ENCODE assay signal across 13 cellular contexts in genomic region chr9:89529243-89530030, GRCh38. TPM values are rescaled to one million over a fixed set of nuclear protein-coding genes. Genes with fewer than 3 reads are reported as not detected.
DNase-seq lines count a peak whose midpoint lies in the region; ATAC-seq and TF ChIP-seq lines count a peak whose summit lies in the region.
"Had no signal": no experiment of that assay in that cellular context is flagged by ENCODE, and none has a peak within 500 bp of the region (broad histone marks: within the 10 kb centered on the region; RNA-seq: fewer than 3 reads in every experiment).

No MANE protein-coding gene starts in this region.

- intact Hi-C loops in naive thymus-derived CD4-positive, alpha-beta T cell (cut with micrococcal nuclease), result no loop called here

- no peaks in the 10 kb centered on the region for H3K36me3 ChIP-seq in CD8-positive, alpha-beta memory T cell (ENCODE audit: insufficient read depth, low read length)
- H3K36me3 ChIP-seq in naive thymus-derived CD4-positive, alpha-beta T cell (ENCODE audit: control insufficient read depth in 2 of 3, insufficient read depth in 3 of 3, low read length in 3 of 3), result no peaks in the 10 kb centered on the region

- POLR2A ChIA-PET in CD8-positive, alpha-beta memory T cell (lab: Charles Lee), result interaction anchor here (0.5 to 1.5 kb wide), 3 partner anchors 27 to 107 kb away, joined by 3 to 4 read pairs (median 4); no protein-coding TSS in a partner anchor
- POLR2A ChIA-PET in naive thymus-derived CD4-positive, alpha-beta T cell (lab: Charles Lee), result interaction anchor here (0.7 to 13.1 kb wide), 12 partner anchors 7 to 211 kb away, joined by 3 to 139 read pairs (median 9); partner anchors contain the start of gene SECISBP2

- peak overlapping the region; percentile 15 to 81 (median 76) for H3K27ac Mint-ChIP-seq in CD8-positive, alpha-beta memory T cell
- peak overlapping the region in 1 of 2 donors; percentile 10 for H3K27ac Mint-ChIP-seq in activated naive CD4-positive, alpha-beta T cell treated with anti-CD3 and anti-CD28 coated beads, Interleukin-2, amount 50 U/mL, for 72 hours
- H3K27ac Mint-ChIP-seq in naive thymus-derived CD4-positive, alpha-beta T cell, result peak overlapping the region; percentile 82 to 100 (median 96)
- H3K27ac Mint-ChIP-seq: memory B cell had no signal

- peak; percentile 35 to 45 for ATAC-seq in activated naive CD4-positive, alpha-beta T cell treated with anti-CD3 and anti-CD28 coated beads, Interleukin-2, amount 50 U/mL, for 72 hours
- ATAC-seq in naive thymus-derived CD4-positive, alpha-beta T cell, result peak; percentile 75
- ATAC-seq in esophagus mucosa (no peak), GM19035 (IDR thresholded peaks at IDR 0.05; ENCODE audit: unreplicated experiment) (no peak)

- H3K27ac ChIP-seq in CD8-positive, alpha-beta memory T cell (ENCODE audit: low read depth, low read length), result no peak overlapping the region
- H3K27ac ChIP-seq in naive thymus-derived CD4-positive, alpha-beta T cell (ENCODE audit: low read depth, low read length), result peak overlapping the region; percentile 50

- H3K9me3 Mint-ChIP-seq in CD8-positive, alpha-beta memory T cell, result no peaks in the 10 kb centered on the region
- H3K9me3 Mint-ChIP-seq in activated naive CD4-positive, alpha-beta T cell treated with anti-CD3 and anti-CD28 coated beads, Interleukin-2, amount 50 U/mL, for 72 hours, result peaks cover 0 to 16% of the 10 kb centered on the region in 2 donors
- peaks cover 0 to 16% (median 6%) of the 10 kb centered on the region in 11 donors for H3K9me3 Mint-ChIP-seq in naive thymus-derived CD4-positive, alpha-beta T cell

- TF ChIP-seq CTCF in NB4 (IDR thresholded peaks at IDR 0.05; ENCODE audit: low read depth, low read length), result no peak
- TF ChIP-seq CTCF in foreskin fibroblast (IDR thresholded peaks at IDR 0.05; ENCODE audit: low read depth, low read length), result no peak

- no peaks in the 10 kb centered on the region for H3K27me3 Mint-ChIP-seq in CD8-positive, alpha-beta memory T cell
- H3K27me3 Mint-ChIP-seq in naive thymus-derived CD4-positive, alpha-beta T cell, result no peaks in the 10 kb centered on the region
- H3K27me3 Mint-ChIP-seq: memory B cell had no signal

- H3K9me3 ChIP-seq in CD8-positive, alpha-beta memory T cell (ENCODE audit: low read length), result no peaks in the 10 kb centered on the region
- H3K9me3 ChIP-seq in naive thymus-derived CD4-positive, alpha-beta T cell (ENCODE audit: control insufficient read depth in 2 of 3, low read length in 3 of 3), result no peaks in the 10 kb centered on the region

- CTCF ChIA-PET in CD8-positive, alpha-beta memory T cell (lab: Charles Lee), result interaction anchor here (0.7 to 4.2 kb wide), 12 partner anchors 13 to 102 kb away, joined by 3 to 25 read pairs (median 3); no protein-coding TSS in a partner anchor
- CTCF ChIA-PET in naive thymus-derived CD4-positive, alpha-beta T cell (lab: Charles Lee), result interaction anchor here (0.6 to 2.7 kb wide), 11 partner anchors 8 to 1134 kb away, joined by 3 to 24 read pairs (median 3); no protein-coding TSS in a partner anchor

- TF ChIP-seq POLR2A in NB4 (IDR thresholded peaks at IDR 0.05; ENCODE audit: extremely low read depth, insufficient read length), result no peak

- peaks cover 93 to 100% (median 100%) of the 10 kb centered on the region in 3 donors for H3K4me1 Mint-ChIP-seq in CD8-positive, alpha-beta memory T cell
- peaks cover 90 to 100% (median 100%) of the 10 kb centered on the region in 7 donors for H3K4me1 Mint-ChIP-seq in naive thymus-derived CD4-positive, alpha-beta T cell

- DNase-seq in CD8-positive, alpha-beta memory T cell, result peak in 1 of 5 donors; percentile 66
- DNase-seq in NB4 (ENCODE audit: low read depth) (peak; percentile 92), foreskin fibroblast (no peak), NCI-H2107 (lab: John Stamatoyannopoulos, UW) (no peak)
- DNase-seq in activated naive CD4-positive, alpha-beta T cell treated with anti-CD3 and anti-CD28 coated beads, Interleukin-2, amount 50 U/mL, for 72 hours (ENCODE audit: low spot score in 2 of 2), result no peak
- peak in 6 of 9 donors; percentile 38 to 67 (median 56) for DNase-seq in naive thymus-derived CD4-positive, alpha-beta T cell
- DNase-seq: COR-L47; NCI-H187 treated with DMSO at 0.1 percent for 48 hours; posterior cingulate gyrus; stimulated activated CD4-positive, alpha-beta T cell treated with anti-CD3 and anti-CD28 coated beads, Interleukin-2, amount 100 ng/mL, for 48 hours had no signal

- H3K36me3 Mint-ChIP-seq in CD8-positive, alpha-beta memory T cell, result no peaks in the 10 kb centered on the region
- H3K36me3 Mint-ChIP-seq in activated naive CD4-positive, alpha-beta T cell treated with anti-CD3 and anti-CD28 coated beads, Interleukin-2, amount 50 U/mL, for 72 hours, result peaks cover 0 to 30% of the 10 kb centered on the region in 2 donors
- peaks cover 0 to 23% (median 0%) of the 10 kb centered on the region in 5 donors for H3K36me3 Mint-ChIP-seq in naive thymus-derived CD4-positive, alpha-beta T cell

- no peaks in the 10 kb centered on the region for H3K27me3 ChIP-seq in CD8-positive, alpha-beta memory T cell (ENCODE audit: insufficient read depth, low read length, poor library complexity, severe bottlenecking)
- no peaks in the 10 kb centered on the region for H3K27me3 ChIP-seq in naive thymus-derived CD4-positive, alpha-beta T cell (ENCODE audit: control insufficient read depth in 2 of 2, insufficient read depth in 2 of 2, low read length in 2 of 2)

- H3K4me3 Mint-ChIP-seq in CD8-positive, alpha-beta memory T cell, result peak overlapping the region in 6 of 7 donors; percentile 29 to 65 (median 52)
- H3K4me3 Mint-ChIP-seq in naive thymus-derived CD4-positive, alpha-beta T cell, result peak overlapping the region; percentile 53 to 90 (median 72)
- H3K4me3 Mint-ChIP-seq: memory B cell had no signal

- H3K4me1 ChIP-seq in CD8-positive, alpha-beta memory T cell (ENCODE audit: insufficient read depth, low read length), result peaks cover 98% of the 10 kb centered on the region
- peaks cover 88 to 98% of the 10 kb centered on the region in 2 donors for H3K4me1 ChIP-seq in naive thymus-derived CD4-positive, alpha-beta T cell (ENCODE audit: control insufficient read depth in 2 of 2, insufficient read depth in 2 of 2, low read length in 2 of 2)

- H3K4me3 ChIP-seq in CD8-positive, alpha-beta memory T cell (ENCODE audit: low read length), result no peak overlapping the region
- H3K4me3 ChIP-seq in NB4 (ENCODE audit: low read depth, low read length), result no peak overlapping the region
- peak overlapping the region; percentile 25 for H3K4me3 ChIP-seq in naive thymus-derived CD4-positive, alpha-beta T cell (ENCODE audit: low read length)
- no peak overlapping the region for H3K4me3 ChIP-seq in foreskin fibroblast (ENCODE audit: low read depth in 1 of 2, low read length in 2 of 2)

RNA-seq across cellular contexts. Expression of gene SEMA4D, which starts 31.5 kb away (rescaled TPM):
- total RNA-seq in CD8-positive, alpha-beta memory T cell, result 100 to 1,000 TPM; 238 to 243 TPM
- 227 TPM for polyA plus RNA-seq in CD8-positive, alpha-beta memory T cell
- total RNA-seq in activated naive CD4-positive, alpha-beta T cell treated with anti-CD3 and anti-CD28 coated beads, Interleukin-2, amount 50 U/mL, for 72 hours, result 100 to 1,000 TPM; 211 to 278 TPM
- total RNA-seq in naive thymus-derived CD4-positive, alpha-beta T cell, result 100 to 1,000 TPM; 389 to 465 (median 460) TPM
- polyA plus RNA-seq in naive thymus-derived CD4-positive, alpha-beta T cell, result 100 to 1,000 TPM; 114 to 268 TPM
- 30.4 TPM for total RNA-seq in esophagus mucosa

Comparison
In these comparisons a context has a peak if more than half of its experiments do, and no peak if none do; other contexts are left out.
1. DNase-seq: peak in NB4 (single experiment) and naive thymus-derived CD4-positive, alpha-beta T cell (6 of 9); none in activated naive CD4-positive, alpha-beta T cell treated with anti-CD3 and anti-CD28 coated beads, Interleukin-2, amount 50 U/mL, for 72 hours (0 of 2), foreskin fibroblast (0 of 2) and NCI-H2107 (single experiment).
2. ATAC-seq: peak in activated naive CD4-positive, alpha-beta T cell treated with anti-CD3 and anti-CD28 coated beads, Interleukin-2, amount 50 U/mL, for 72 hours (2 of 2) and naive thymus-derived CD4-positive, alpha-beta T cell (single experiment); none in esophagus mucosa (single experiment) and GM19035 (single experiment).